In genomic region chr12:48968467-48968866, GRCh38 we compare ENCODE assay signal across 1 cellular context.
TF ChIP-seq lines count a peak whose summit lies in the region.

No MANE protein-coding gene starts in this region.

TF ChIP-seq in H1, 55 proteins besides CTCF, POLR2A, EP300 and RAD21:
- TF ChIP-seq FOSL1 (IDR thresholded peaks at IDR 0.05; ENCODE audit: insufficient read depth, low read depth, low read length) (no peak), EGR1 (IDR thresholded peaks at IDR 0.05; ENCODE audit: borderline replicate concordance, low read depth, low read length) (no peak), TCF12 (IDR thresholded peaks at IDR 0.05; ENCODE audit: low read depth, low read length) (no peak), SP2 (IDR thresholded peaks at IDR 0.05; ENCODE audit: low read length) (no peak), CBX8 (IDR thresholded peaks at IDR 0.05; ENCODE audit: borderline replicate concordance, low read depth, low read length) (no peak), RFX5 (IDR thresholded peaks at IDR 0.05; ENCODE audit: borderline replicate concordance, low read depth, low read length) (no peak), SIN3A (conservative IDR thresholded peaks at IDR 0.05 in 1 of 2, IDR thresholded peaks at IDR 0.05 in 1 of 2; ENCODE audit: low read depth in 1 of 2, low read length in 2 of 2) (no peak)
